In genomic region chr5:140549237-140550144, GRCh38 we compare ENCODE assay signal across 8 cellular contexts. TPM values are rescaled to one million over a fixed set of nuclear protein-coding genes. Genes with fewer than 3 reads are reported as not detected.
DNase-seq lines count a peak whose midpoint lies in the region; ATAC-seq and TF ChIP-seq lines count a peak whose summit lies in the region.

No MANE protein-coding gene starts in this region.

- WGBS in esophagus, 2 donors: 71 to 83% methylated on average over 3 of the region's 3 CpGs

- peak; percentile 3 for DNase-seq in NCI-H1694 treated with DMSO at 0.1 percent for 48 hours (lab: John Stamatoyannopoulos, UW)
- DNase-seq in NCI-H1694 (lab: John Stamatoyannopoulos, UW): no peak
- DNase-seq in SK-N-MC (ENCODE audit: low read depth, low spot score): no peak
- DNase-seq in neural crest cell (ENCODE audit: low read depth, low spot score): no peak
- no peak for DNase-seq in GM10266 (ENCODE audit: extremely low spot score)
- DNase-seq in GM19238 (ENCODE audit: insufficient read length, low spot score): no peak

- H3K36me3 ChIP-seq in SK-N-MC (ENCODE audit: insufficient read depth, low read length) (peaks cover 42% of the 10 kb centered on the region; the same call in 1 of the 2 replicates), esophagus (ENCODE audit: control insufficient read depth in 2 of 2, insufficient read depth in 2 of 2, low read length in 1 of 2) (peaks cover 11 to 14% of the 10 kb centered on the region in 2 donors)

- H3K27ac ChIP-seq in SK-N-MC: peak overlapping the region; percentile 40; the same call in 1 of the 2 replicates
- peak overlapping the region; percentile 99 to 100 for H3K27ac ChIP-seq in esophagus (ENCODE audit: low read depth in 2 of 2, low read length in 1 of 2)

- H3K27ac Mint-ChIP-seq in neural crest cell (ENCODE audit: unreplicated experiment): no peak overlapping the region

- H3K4me3 ChIP-seq in SK-N-MC: no peak overlapping the region
- H3K4me3 ChIP-seq in esophagus (ENCODE audit: low read depth in 1 of 2, low read length in 2 of 2): no peak overlapping the region

- ATAC-seq in HG03354 (IDR thresholded peaks at IDR 0.05; ENCODE audit: poor library complexity, severe bottlenecking, unreplicated experiment): no peak

- peak overlapping the region; percentile 58 for H3K4me3 Mint-ChIP-seq in neural crest cell

- peaks cover 14% of the 10 kb centered on the region for H3K36me3 Mint-ChIP-seq in neural crest cell (ENCODE audit: low read depth)

- H3K4me1 Mint-ChIP-seq in neural crest cell: peaks cover 35% of the 10 kb centered on the region

- no peaks in the 10 kb centered on the region for H3K27me3 ChIP-seq in esophagus (ENCODE audit: control insufficient read depth in 1 of 2, insufficient read depth in 2 of 2, low read length in 2 of 2)

- no peaks in the 10 kb centered on the region for H3K9me3 Mint-ChIP-seq in neural crest cell

- TF ChIP-seq CTCF in neural crest cell (conservative IDR thresholded peaks at IDR 0.05) (no peak), GM10266 (IDR thresholded peaks at IDR 0.05; ENCODE audit: control insufficient read depth, insufficient read depth, low read depth, missing control alignments) (no peak)

- H3K9ac ChIP-seq in SK-N-MC (ENCODE audit: insufficient read length): no peak overlapping the region

- peaks cover 12 to 16% of the 10 kb centered on the region in 2 donors for H3K4me1 ChIP-seq in esophagus (ENCODE audit: control insufficient read depth in 2 of 2, insufficient read depth in 2 of 2, low read length in 1 of 2)

- peaks cover 2% of the 10 kb centered on the region for H3K27me3 Mint-ChIP-seq in neural crest cell (ENCODE audit: low read depth)

- H3K9me3 ChIP-seq in SK-N-MC (ENCODE audit: low read depth, low read length) (no peaks in the 10 kb centered on the region), esophagus (ENCODE audit: control insufficient read depth in 2 of 2, insufficient read depth in 1 of 2, low read depth in 1 of 2, low read length in 1 of 2) (no peaks in the 10 kb centered on the region)

RNA-seq across cellular contexts. Expression of gene EIF4EBP3, which starts 2.0 kb away (rescaled TPM):
- polyA plus RNA-seq in esophagus: 10 to 100 TPM; 27.6 to 38.2 TPM
- 8.4 and 10.3 TPM in 2 replicates for total RNA-seq in neural crest cell

RNA-seq across cellular contexts. Expression of gene SRA1, which starts 7.8 kb away (rescaled TPM):
- polyA plus RNA-seq in esophagus: 10 to 100 TPM; 23.1 to 23.7 TPM
- total RNA-seq in neural crest cell: 34.7 and 36.3 TPM in 2 replicates

RNA-seq across cellular contexts. Expression of gene APBB3, which starts 14.9 kb away (rescaled TPM):
- polyA plus RNA-seq in esophagus: 10 to 100 TPM; 10.9 to 20.7 TPM
- 36.2 TPM in 2 replicates for total RNA-seq in neural crest cell

RNA-seq across cellular contexts. Expression of gene SLC35A4, which starts 15.1 kb away (rescaled TPM):
- 10 to 100 TPM; 26.2 to 42.3 TPM for polyA plus RNA-seq in esophagus
- 99.4 and 106 TPM in 2 replicates for total RNA-seq in neural crest cell
